Comparison of ENCODE assay signal across 8 cellular contexts in the genomic region with DNA sequence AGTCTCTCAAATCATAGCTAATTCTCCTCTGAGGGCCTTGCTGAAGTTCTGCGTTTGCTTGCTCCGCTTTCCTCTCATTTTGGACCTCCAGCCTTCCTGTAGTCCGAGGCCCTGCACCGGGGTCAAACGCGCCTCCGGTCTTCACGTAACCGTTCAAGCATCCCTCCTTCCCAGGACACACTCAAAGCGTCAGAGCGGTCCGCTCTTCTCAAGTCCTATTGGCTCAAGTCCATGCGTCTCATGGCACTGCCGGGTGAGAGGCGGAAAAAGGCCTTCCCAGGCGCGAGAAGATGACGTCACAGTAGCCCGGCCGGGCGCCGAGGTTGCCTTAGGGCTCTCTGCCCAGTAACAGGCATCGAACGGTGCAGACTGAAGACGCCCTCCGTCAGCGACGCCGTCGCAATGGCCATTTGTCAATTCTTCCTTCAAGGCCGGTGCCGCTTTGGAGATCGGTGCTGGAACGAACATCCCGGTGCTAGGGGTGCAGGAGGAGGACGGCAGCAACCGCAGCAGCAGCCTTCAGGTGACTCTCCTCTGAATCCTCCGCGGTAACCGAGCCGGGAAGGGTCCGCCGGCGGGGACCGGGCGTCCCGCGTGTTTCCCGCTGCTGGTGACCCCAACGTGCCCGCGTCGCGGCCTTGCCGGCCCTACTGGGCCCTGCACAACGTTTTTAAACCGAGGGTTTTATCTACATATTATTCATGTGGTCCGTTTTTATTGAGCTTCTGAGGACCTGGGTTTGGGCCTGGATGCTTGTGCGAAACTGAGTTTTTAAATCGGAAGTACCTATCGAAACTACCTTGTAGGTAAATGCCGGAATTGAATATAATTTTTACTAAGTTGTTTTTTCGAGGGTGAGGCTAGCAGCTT. TPM values are rescaled to one million over a fixed set of nuclear protein-coding genes. Genes with fewer than 3 reads are reported as not detected.
A peak's percentile ranks its signal among the peaks of the same experiment; 100 is the strongest.
DNase-seq lines count a peak whose midpoint lies in the region; TF ChIP-seq lines count a peak whose summit lies in the region.

A gene with protein sequence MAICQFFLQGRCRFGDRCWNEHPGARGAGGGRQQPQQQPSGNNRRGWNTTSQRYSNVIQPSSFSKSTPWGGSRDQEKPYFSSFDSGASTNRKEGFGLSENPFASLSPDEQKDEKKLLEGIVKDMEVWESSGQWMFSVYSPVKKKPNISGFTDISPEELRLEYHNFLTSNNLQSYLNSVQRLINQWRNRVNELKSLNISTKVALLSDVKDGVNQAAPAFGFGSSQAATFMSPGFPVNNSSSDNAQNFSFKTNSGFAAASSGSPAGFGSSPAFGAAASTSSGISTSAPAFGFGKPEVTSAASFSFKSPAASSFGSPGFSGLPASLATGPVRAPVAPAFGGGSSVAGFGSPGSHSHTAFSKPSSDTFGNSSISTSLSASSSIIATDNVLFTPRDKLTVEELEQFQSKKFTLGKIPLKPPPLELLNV (plus strand): TSS at position 365 of the 870 bp plus-strand sequence. CDS start 38 bp downstream, at position 403.

- H3K79me1 ChIP-seq in H9 (ENCODE audit: insufficient read depth, low read depth, low read length, poor library complexity, severe bottlenecking): peaks cover 3% of the 10 kb centered on the region

- no peak within 1 kb of the TSS for H3K23ac ChIP-seq in H9 (ENCODE audit: insufficient read length, low read depth, low read length)

- no peaks in the 10 kb centered on the region for H3K23me2 ChIP-seq in H9 (ENCODE audit: insufficient read length, low read depth, low read length, poor library complexity, severe bottlenecking)

- WGBS in H9 (ENCODE audit: extremely low coverage, insufficient read length, low lambda C conversion rate): no CpG with 5 or more reads among the region's 63 CpGs

- H2BK12ac ChIP-seq in H9 (ENCODE audit: insufficient read length, low read depth, low read length): no peak within 1 kb of the TSS

- no peak within 1 kb of the TSS for H2BK15ac ChIP-seq in H9 (ENCODE audit: low read depth, low read length)

- H2BK120ac ChIP-seq in H9 (ENCODE audit: low read depth, low read length, poor library complexity, severe bottlenecking): peak within 1 kb of the TSS; percentile 40

- H3K4me3 ChIP-seq in MG63 (peak within 1 kb of the TSS; percentile 70), fibroblast of the aortic adventitia (ENCODE audit: low read depth, low read length) (peak within 1 kb of the TSS; percentile 92)

- H4K8ac ChIP-seq in H9 (replicated peaks; ENCODE audit: insufficient read length, low read depth, low read length): peak within 1 kb of the TSS; percentile 27

- H3K27ac ChIP-seq in H9 (ENCODE audit: insufficient read length, low read depth, low read length): peak within 1 kb of the TSS; percentile 84

- peak within 1 kb of the TSS; percentile 83 for H3K4me2 ChIP-seq in H9 (ENCODE audit: insufficient read depth, insufficient read length, low read length)

- H2BK5ac ChIP-seq in H9 (ENCODE audit: insufficient read length, low read length): no peak within 1 kb of the TSS

- H3K36me3 ChIP-seq in MG63: peaks cover 25% of the 10 kb centered on the region

- H3K4ac ChIP-seq in H9 (ENCODE audit: low read depth, low read length): no peak within 1 kb of the TSS; the same call in 1 of the 2 replicates

- H3T11ph ChIP-seq in H9 (ENCODE audit: low read length): no peak within 1 kb of the TSS

- H3K27ac Mint-ChIP-seq in H9: peak within 1 kb of the TSS; percentile 95 to 100 (median 99)
- H3K27ac Mint-ChIP-seq in nephron: peak within 1 kb of the TSS; percentile 97 to 99 (median 99)
- peak within 1 kb of the TSS; percentile 99 for H3K27ac Mint-ChIP-seq in stimulated activated naive CD8-positive, alpha-beta T cell treated with anti-CD3 and anti-CD28 coated beads, Interleukin-15, Interleukin-2, amounts not matched to agents 100 ng/mL and 50 ng/mL, for 24 hours

- H3K9ac ChIP-seq in H9 (ENCODE audit: extremely low read depth, insufficient read length, low read length): peak within 1 kb of the TSS; percentile 82

- TF ChIP-seq CTCF in H9 (conservative IDR thresholded peaks at IDR 0.05): no peak
- TF ChIP-seq CTCF in fibroblast of the aortic adventitia (IDR thresholded peaks at IDR 0.05; ENCODE audit: insufficient read depth, low read length): no peak
- no peak for TF ChIP-seq CTCF in nephron (IDR thresholded peaks at IDR 0.05; ENCODE audit: unreplicated experiment in 3 of 3)

- H3K4me1 ChIP-seq in H9 (ENCODE audit: insufficient read depth, low read length): no peaks in the 10 kb centered on the region; the same call in 1 of the 2 replicates

- no peaks in the 10 kb centered on the region for H4K20me1 ChIP-seq in H9 (ENCODE audit: control insufficient read depth, insufficient read depth, insufficient read length)

- H3K9me3 ChIP-seq in H9 (ENCODE audit: control insufficient read depth, low read depth, low read length) (no peaks in the 10 kb centered on the region), MG63 (no peaks in the 10 kb centered on the region)

- DNase-seq in ELR (ENCODE audit: low read depth) (peak; percentile 100), H9 (peak; percentile 99), MG63 (peak; percentile 97), SHP77 treated with DMSO at 0.1 percent for 48 hours (lab: John Stamatoyannopoulos, UW) (peak; percentile 99), fibroblast of the aortic adventitia (ENCODE audit: low read depth) (peak; percentile 98)
- peak; percentile 98 for DNase-seq in activated effector memory CD4-positive, alpha-beta T cell treated with anti-CD3 and anti-CD28 coated beads, Interleukin-2, amount 50 U/mL, for 16 hours

- H3K9me3 Mint-ChIP-seq in H9 (no peaks in the 10 kb centered on the region; a peak in 1 of 5 replicates), nephron (no peaks in the 10 kb centered on the region)
- H3K9me3 Mint-ChIP-seq in stimulated activated naive CD8-positive, alpha-beta T cell treated with anti-CD3 and anti-CD28 coated beads, Interleukin-15, Interleukin-2, amounts not matched to agents 100 ng/mL and 50 ng/mL, for 24 hours: no peaks in the 10 kb centered on the region

- peak within 1 kb of the TSS; percentile 69 for H3K18ac ChIP-seq in H9 (ENCODE audit: insufficient read length, low read depth, low read length)

- H3K56ac ChIP-seq in H9 (ENCODE audit: insufficient read length, low read depth, low read length): no peak within 1 kb of the TSS

- no peak within 1 kb of the TSS for H2AK5ac ChIP-seq in H9 (ENCODE audit: insufficient read length, low read length)

- H3K36me3 Mint-ChIP-seq in H9 (ENCODE audit: insufficient read depth in 1 of 3, low read depth in 3 of 3) (peaks cover 8 to 26% (median 21%) of the 10 kb centered on the region in 3 experiments; a peak in 6 of 7 replicates), nephron (ENCODE audit: low read depth) (peaks cover 8% of the 10 kb centered on the region)
- peaks cover 33% of the 10 kb centered on the region for H3K36me3 Mint-ChIP-seq in stimulated activated naive CD8-positive, alpha-beta T cell treated with anti-CD3 and anti-CD28 coated beads, Interleukin-15, Interleukin-2, amounts not matched to agents 100 ng/mL and 50 ng/mL, for 24 hours (ENCODE audit: low read depth)

- no peak within 1 kb of the TSS for H2BK20ac ChIP-seq in H9 (ENCODE audit: low read depth, low read length, poor library complexity, severe bottlenecking)

- H4K91ac ChIP-seq in H9 (ENCODE audit: insufficient read length, low read depth, low read length): no peak within 1 kb of the TSS

- peak within 1 kb of the TSS; percentile 56 for H2AFZ ChIP-seq in H9 (ENCODE audit: low read length)

- no peaks in the 10 kb centered on the region for H3K27me3 ChIP-seq in H9 (ENCODE audit: insufficient read depth, low read length)
- H3K27me3 ChIP-seq in MG63: no peaks in the 10 kb centered on the region

- H4K5ac ChIP-seq in H9 (ENCODE audit: insufficient read length, low read depth, low read length): no peak within 1 kb of the TSS

- H3K4me3 Mint-ChIP-seq in H9 (peak within 1 kb of the TSS; percentile 83 to 94), nephron (peak within 1 kb of the TSS; percentile 92 to 94 (median 93))
- peak within 1 kb of the TSS; percentile 98 for H3K4me3 Mint-ChIP-seq in stimulated activated naive CD8-positive, alpha-beta T cell treated with anti-CD3 and anti-CD28 coated beads, Interleukin-15, Interleukin-2, amounts not matched to agents 100 ng/mL and 50 ng/mL, for 24 hours

- H3K27me3 Mint-ChIP-seq in H9 (ENCODE audit: low read depth) (peaks cover 2% of the 10 kb centered on the region), nephron (ENCODE audit: low read depth) (no peaks in the 10 kb centered on the region)
- H3K27me3 Mint-ChIP-seq in stimulated activated naive CD8-positive, alpha-beta T cell treated with anti-CD3 and anti-CD28 coated beads, Interleukin-15, Interleukin-2, amounts not matched to agents 100 ng/mL and 50 ng/mL, for 24 hours: no peaks in the 10 kb centered on the region

- peaks cover 7% of the 10 kb centered on the region; the same call in 1 of the 2 replicates for H3K79me2 ChIP-seq in H9 (ENCODE audit: insufficient read depth, low read length)

- H3K14ac ChIP-seq in H9 (ENCODE audit: insufficient read depth, low read length): peak within 1 kb of the TSS; percentile 93

- H3K4me1 Mint-ChIP-seq in H9 (peaks cover 20 to 23% of the 10 kb centered on the region in 2 experiments), nephron (peaks cover 22% of the 10 kb centered on the region)
- peaks cover 42% of the 10 kb centered on the region for H3K4me1 Mint-ChIP-seq in stimulated activated naive CD8-positive, alpha-beta T cell treated with anti-CD3 and anti-CD28 coated beads, Interleukin-15, Interleukin-2, amounts not matched to agents 100 ng/mL and 50 ng/mL, for 24 hours (ENCODE audit: low read depth)

RNA-seq across cellular contexts. Expression of the gene that starts here (rescaled TPM):
- total RNA-seq in H9 (2021): 34.9 and 36.5 TPM in 2 replicates
- 19.4 and 29.4 TPM in 2 replicates for total RNA-seq in MG63 (2014; rRNA removed; shearing (Covaris generic); ENCODE audit: low replicate concordance)
- 13.4 and 27.6 TPM in 2 replicates for total RNA-seq in fibroblast of the aortic adventitia (ENCODE audit: low replicate concordance)

Comparison
In these comparisons a context has a peak if more than half of its experiments do, and no peak if none do; other contexts are left out.
1. Peak in every context shown above with its lines: DNase-seq, H3K4me3 ChIP-seq and H3K27ac ChIP-seq.